In genomic region chr1:8367571-8368184, GRCh38 we compare ENCODE assay signal across 14 cellular contexts. TPM values are rescaled to one million over a fixed set of nuclear protein-coding genes. Genes with fewer than 3 reads are reported as not detected.
DNase-seq lines count a peak whose midpoint lies in the region; ATAC-seq, FAIRE-seq and TF ChIP-seq lines count a peak whose summit lies in the region.
"Had no signal": no experiment of that assay in that cellular context is flagged by ENCODE, and none has a peak within 500 bp of the region (broad histone marks: within the 10 kb centered on the region; RNA-seq: fewer than 3 reads in every experiment).

No MANE protein-coding gene starts in this region.

- intact Hi-C loops in HepG2 (cut with micrococcal nuclease; ENCODE audit: unreplicated experiment) (no loop called here), right lobe of liver (cut with DNase I) (no loop called here), esophagus squamous epithelium (cut with DNase I) (no loop called here)

- TF ChIP-seq RAD21 in HepG2 (CRISPR knock-in tag; IDR thresholded peaks at IDR 0.05) = no peak

- peaks cover 41 to 64% of the 10 kb centered on the region in 2 experiments for H3K36me3 ChIP-seq in HepG2 (replicated peaks in 1 of 2; ENCODE audit: control insufficient read depth in 1 of 2, insufficient read depth in 2 of 2, low read length in 2 of 2)
- peaks cover 0 to 35% (median 12%) of the 10 kb centered on the region in 4 donors for H3K36me3 ChIP-seq in right lobe of liver
- H3K36me3 ChIP-seq in esophagus squamous epithelium = peaks cover 4 to 60% (median 16%) of the 10 kb centered on the region in 3 donors

- H3K27me3 Mint-ChIP-seq in neural crest cell (ENCODE audit: low read depth) = no peaks in the 10 kb centered on the region
- H3K27me3 Mint-ChIP-seq in HFFc6 (ENCODE audit: insufficient read depth) = peaks cover 5% of the 10 kb centered on the region

- H3K4me1 ChIP-seq in HepG2 (ENCODE audit: insufficient read depth, low read length) = peaks cover 58% of the 10 kb centered on the region
- H3K4me1 ChIP-seq in right lobe of liver = peaks cover 0 to 69% (median 38%) of the 10 kb centered on the region in 4 donors
- H3K4me1 ChIP-seq in esophagus squamous epithelium = peaks cover 36 to 98% (median 61%) of the 10 kb centered on the region in 3 donors

- H4K20me1 ChIP-seq in HepG2 (ENCODE audit: insufficient read depth, low read length) = peaks cover 50% of the 10 kb centered on the region

- no peak overlapping the region for H3K9ac ChIP-seq in HepG2 (ENCODE audit: insufficient read depth, low read depth, low read length)

- H3K4me3 Mint-ChIP-seq in neural crest cell = peak overlapping the region; percentile 29
- H3K4me3 Mint-ChIP-seq in HFFc6 = no peak overlapping the region
- H3K4me3 Mint-ChIP-seq: T-helper 1 cell treated with Interleukin-12 subunit alpha and Interleukin-12 subunit beta and Interleukin-4 antibody, amounts not matched to agents 30 μg/mL and 1 μg/mL, for 36 hours had no signal

- H3K9me3 ChIP-seq in HepG2 (ENCODE audit: low read length) (no peaks in the 10 kb centered on the region), right lobe of liver (no peaks in the 10 kb centered on the region), esophagus squamous epithelium (no peaks in the 10 kb centered on the region)

- H3K27ac ChIP-seq in HepG2 (ENCODE audit: extremely low read length, insufficient read depth, low read length) = no peak overlapping the region
- H3K27ac ChIP-seq in right lobe of liver = peak overlapping the region in 1 of 3 donors; percentile 40
- peak overlapping the region in 3 of 4 donors; percentile 39 to 84 (median 47) for H3K27ac ChIP-seq in esophagus squamous epithelium
- H3K27ac ChIP-seq: skin epidermis had no signal

- CTCF ChIA-PET in HepG2 (lab: Yijun Ruan, JAX; ENCODE audit: low intra/inter-chr PET ratio, low total read pairs) = no interaction called here

- H3K27me3 ChIP-seq in HepG2 (ENCODE audit: control insufficient read depth in 1 of 2, insufficient read depth in 2 of 2, low read length in 2 of 2) = no peaks in the 10 kb centered on the region
- H3K27me3 ChIP-seq in right lobe of liver = no peaks in the 10 kb centered on the region
- no peaks in the 10 kb centered on the region for H3K27me3 ChIP-seq in esophagus squamous epithelium

- no peaks in the 10 kb centered on the region for H3K9me3 Mint-ChIP-seq in neural crest cell
- no peaks in the 10 kb centered on the region for H3K9me3 Mint-ChIP-seq in HFFc6
- H3K9me3 Mint-ChIP-seq: T-helper 1 cell treated with Interleukin-12 subunit alpha and Interleukin-12 subunit beta and Interleukin-4 antibody, amounts not matched to agents 30 μg/mL and 1 μg/mL, for 36 hours had no signal

- peaks cover 30% of the 10 kb centered on the region for H3K79me2 ChIP-seq in HepG2 (ENCODE audit: insufficient read depth, low read length)

- ATAC-seq in HepG2 (no peak), right lobe of liver (no peak)

- H3K27ac Mint-ChIP-seq in neural crest cell (ENCODE audit: unreplicated experiment) = no peak overlapping the region
- H3K27ac Mint-ChIP-seq in HFFc6 = no peak overlapping the region

- no peak overlapping the region for H3K4me3 ChIP-seq in HepG2 (replicated peaks in 1 of 3; ENCODE audit: insufficient read depth in 1 of 3, low read depth in 2 of 3, low read length in 3 of 3)
- H3K4me3 ChIP-seq in right lobe of liver = no peak overlapping the region
- H3K4me3 ChIP-seq in esophagus squamous epithelium = no peak overlapping the region
- H3K4me3 ChIP-seq: skin epidermis had no signal

- TF ChIP-seq POLR2A in HepG2 (IDR thresholded peaks at IDR 0.05; ENCODE audit: insufficient read depth in 1 of 2, low read depth in 2 of 2, low read length in 2 of 2) (no peak), right lobe of liver (IDR thresholded peaks at IDR 0.05) (no peak), esophagus squamous epithelium (IDR thresholded peaks at IDR 0.05) (no peak)

- H3K36me3 Mint-ChIP-seq in neural crest cell (ENCODE audit: low read depth) (peaks cover 5% of the 10 kb centered on the region), HFFc6 (ENCODE audit: low read depth) (peaks cover 14% of the 10 kb centered on the region)

- POLR2A ChIA-PET in HepG2 (lab: Yijun Ruan, JAX) = no interaction called here

- WGBS in HepG2 (ENCODE audit: low lambda C conversion rate) = 93% methylated on average over 8 of the region's 8 CpGs
- WGBS in right lobe of liver (ENCODE audit: insufficient coverage, low coverage, low lambda C conversion rate, missing lambda C conversion rate) = 60% methylated on average over 3 of the region's 8 CpGs
- 67 to 74% methylated on average over 8 of the region's 8 CpGs for WGBS in esophagus squamous epithelium, 2 donors

- no peak overlapping the region for H3K4me2 ChIP-seq in HepG2 (ENCODE audit: low read depth, low read length)

- BruUV-seq in HepG2 (replicated peaks; lab: Mats Ljungman, UMichigan) = no TSS peak

- TF ChIP-seq CTCF in HepG2 (CRISPR knock-in tag; IDR thresholded peaks at IDR 0.05) = no peak
- no peak for TF ChIP-seq CTCF in right lobe of liver (IDR thresholded peaks at IDR 0.05)
- no peak for TF ChIP-seq CTCF in esophagus squamous epithelium (IDR thresholded peaks at IDR 0.05)
- TF ChIP-seq CTCF in neural crest cell (conservative IDR thresholded peaks at IDR 0.05) = no peak
- no peak for TF ChIP-seq CTCF in HFFc6 (IDR thresholded peaks at IDR 0.05)

- no peak overlapping the region for H2AFZ ChIP-seq in HepG2 (ENCODE audit: low read length)

- H3K4me1 Mint-ChIP-seq in neural crest cell (peaks cover 64% of the 10 kb centered on the region), HFFc6 (ENCODE audit: low read depth) (peaks cover 39% of the 10 kb centered on the region)

- FAIRE-seq in HepG2 (lab: Jason Lieb, UNC) = peak; percentile 67
- no peak for FAIRE-seq in HTR-8/SVneo (lab: Jason Lieb, UNC)

- no peak for TF ChIP-seq EP300 in HepG2 (IDR thresholded peaks at IDR 0.05; ENCODE audit: low read depth in 2 of 2, low read length in 2 of 2)
- no peak for TF ChIP-seq EP300 in HepG2 (CRISPR knock-in tag; IDR thresholded peaks at IDR 0.05; ENCODE audit: borderline replicate concordance)

- in situ Hi-C loops in HepG2 (cut with HindIII; ENCODE audit: extremely low pct_ligation_motif_present, low pct_unique_long_range_greater_than_20kb) = no loop called here

- DNase-seq in HepG2 (ENCODE audit: low spot score) = no peak
- no peak for DNase-seq in right lobe of liver
- DNase-seq in esophagus squamous epithelium (lab: John Stamatoyannopoulos, UW) = no peak
- no peak for DNase-seq in neural crest cell (ENCODE audit: low read depth, low spot score)
- no peak for DNase-seq in DMS153 (lab: John Stamatoyannopoulos, UW)
- DNase-seq in HTR-8/SVneo (ENCODE audit: insufficient read length, low spot score) = no peak
- no peak for DNase-seq in H4 (ENCODE audit: low spot score)
- DNase-seq in HFFc6 = no peak
- DNase-seq: activated CD8-positive, alpha-beta memory T cell treated with anti-CD3 and anti-CD28 coated beads for 24 hours; amniotic stem cell; effector memory CD4-positive, alpha-beta T cell; hypothalamus had no signal

TF ChIP-seq in HepG2, 621 proteins besides CTCF, POLR2A, EP300 and RAD21:
- TF ChIP-seq RARA (CRISPR knock-in tag; IDR thresholded peaks at IDR 0.05) (0 out of 2 replicates have a peak, but pooled peaks have one; percentile 7), RXRB (CRISPR knock-in tag; IDR thresholded peaks at IDR 0.05; ENCODE audit: borderline replicate concordance) (0 out of 2 replicates have a peak, but pooled peaks have one; percentile 7), ZNF709 (CRISPR knock-in tag; IDR thresholded peaks at IDR 0.05) (no peak), RBM22 (optimal IDR thresholded peaks at IDR 0.05; ENCODE audit: low read length) (peak; percentile 21), HNF4A (CRISPR knock-in tag; IDR thresholded peaks at IDR 0.05) (peak; percentile 47)

RNA-seq across cellular contexts. Expression of gene SLC45A1, which starts 49.8 kb away (rescaled TPM):
- not detected in 2 replicates for total RNA-seq in HepG2 (2016; rRNA removed; fragmentation: Illumina TruSeq; extraction: Trizol)
- not detected in 2 replicates for total RNA-seq in HepG2 (2016; cell fraction: cytosol; rRNA removed; fragmentation: Illumina TruSeq; extraction: Trizol; ENCODE audit: low read depth)
- not detected in 2 replicates for total RNA-seq in HepG2 (2016; cell fraction: insoluble cytoplasmic fraction; rRNA removed; fragmentation: Illumina TruSeq; extraction: Trizol)
- not detected in 2 replicates for total RNA-seq in HepG2 (2016; cell fraction: membrane; rRNA removed; fragmentation: Illumina TruSeq; extraction: Trizol)
- total RNA-seq in HepG2 (2016; cell fraction: nucleus; rRNA removed; fragmentation: Illumina TruSeq; extraction: Trizol) = not detected in 2 replicates
- 0.05 TPM in 1 of 2 replicates, not detected in the other for polyA plus RNA-seq in HepG2 (2011; rRNA removed)
- 0.03 TPM in 1 of 2 replicates, not detected in the other for polyA plus RNA-seq in HepG2 (2011; cell fraction: cytosol; rRNA removed)
- 0.09 TPM in 1 of 2 replicates, not detected in the other for polyA plus RNA-seq in HepG2 (2011; cell fraction: nucleus; rRNA removed)
- polyA plus RNA-seq in HepG2 (2012) = not detected in 2 replicates
- not detected in 2 replicates for polyA plus RNA-seq in HepG2 (2016; cell fraction: cytosol; fragmentation: Illumina TruSeq; extraction: Trizol; ENCODE audit: low read depth)
- not detected in 2 replicates for polyA plus RNA-seq in HepG2 (2016; cell fraction: insoluble cytoplasmic fraction; fragmentation: Illumina TruSeq; extraction: Trizol; ENCODE audit: low read depth)
- not detected in 2 replicates for polyA plus RNA-seq in HepG2 (2016; cell fraction: membrane; fragmentation: Illumina TruSeq; extraction: Trizol; ENCODE audit: low read depth)
- polyA plus RNA-seq in HepG2 (2016; cell fraction: nucleus; fragmentation: Illumina TruSeq; extraction: Trizol; ENCODE audit: insufficient read depth, low read depth) = not detected in 2 replicates
- not detected in 2 replicates for polyA minus RNA-seq in HepG2 (2011; rRNA and poly(A)+ RNA removed; ENCODE audit: low replicate concordance)
- polyA minus RNA-seq in HepG2 (2011; cell fraction: cytosol; rRNA and poly(A)+ RNA removed) = not detected in 2 replicates
- polyA minus RNA-seq in HepG2 (2011; cell fraction: nucleus; rRNA and poly(A)+ RNA removed) = not detected in 2 replicates
- total RNA-seq in right lobe of liver = under 1 TPM in 5 of 6 experiments, not detected in 1; 0.13 to 0.53 (median 0.25) TPM
- total RNA-seq in esophagus squamous epithelium = 1 to 10 TPM in 2 of 4 donors, under 1 TPM in 2; 0.13 to 3.4 (median 0.81) TPM
- total RNA-seq in neural crest cell = 2.5 TPM in 2 replicates
- 0.31 TPM in 1 of 2 replicates, not detected in the other for total RNA-seq in H4 (2014; rRNA removed; shearing (Covaris generic))
- 1 to 10 TPM; 1.3 to 2.0 (median 1.6) TPM for total RNA-seq in HFFc6 (2021; fragmentation: NEBNext Ultra II Directional; extraction: Animal tissue kit (Norgen Biotek cat#: 25700))
